ENCODE assay signal across 3 cellular contexts in the genomic region with DNA sequence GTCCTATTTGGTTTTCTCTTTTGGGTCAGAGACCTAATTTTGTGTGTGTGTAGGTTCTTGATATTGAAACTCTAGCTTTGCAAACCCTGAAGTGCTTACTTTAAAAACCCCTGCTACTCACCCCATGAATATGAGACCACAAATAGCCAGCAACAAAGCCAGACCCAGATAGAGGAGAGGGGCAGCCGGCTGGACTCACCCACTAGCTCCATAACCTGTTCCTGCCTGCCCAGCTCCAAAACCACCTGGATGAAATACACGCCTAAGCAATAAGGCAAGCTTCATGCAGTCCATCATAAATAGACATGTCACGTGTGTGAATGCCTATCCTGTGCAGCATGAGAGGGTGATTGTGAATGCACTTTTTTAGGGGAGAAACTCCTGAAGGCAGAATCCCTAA. TPM values are rescaled to one million over a fixed set of nuclear protein-coding genes. Genes with fewer than 3 reads are reported as not detected.
"Had no signal": no experiment of that assay in that cellular context is flagged by ENCODE, and none has a peak within 500 bp of the region (broad histone marks: within the 10 kb centered on the region; RNA-seq: fewer than 3 reads in every experiment).

No MANE protein-coding gene starts in this region.

- ATAC-seq: GM12878 had no signal

- DNase-seq: GDM1, GF-D8 had no signal

- H3K4me3 ChIP-seq: GM12878 had no signal

RNA-seq across cellular contexts. Expression of a gene that starts 3.7 kb away (rescaled TPM):
- total RNA-seq: GM12878 had no signal
- polyA plus RNA-seq: GM12878 had no signal
